In the genomic region with DNA sequence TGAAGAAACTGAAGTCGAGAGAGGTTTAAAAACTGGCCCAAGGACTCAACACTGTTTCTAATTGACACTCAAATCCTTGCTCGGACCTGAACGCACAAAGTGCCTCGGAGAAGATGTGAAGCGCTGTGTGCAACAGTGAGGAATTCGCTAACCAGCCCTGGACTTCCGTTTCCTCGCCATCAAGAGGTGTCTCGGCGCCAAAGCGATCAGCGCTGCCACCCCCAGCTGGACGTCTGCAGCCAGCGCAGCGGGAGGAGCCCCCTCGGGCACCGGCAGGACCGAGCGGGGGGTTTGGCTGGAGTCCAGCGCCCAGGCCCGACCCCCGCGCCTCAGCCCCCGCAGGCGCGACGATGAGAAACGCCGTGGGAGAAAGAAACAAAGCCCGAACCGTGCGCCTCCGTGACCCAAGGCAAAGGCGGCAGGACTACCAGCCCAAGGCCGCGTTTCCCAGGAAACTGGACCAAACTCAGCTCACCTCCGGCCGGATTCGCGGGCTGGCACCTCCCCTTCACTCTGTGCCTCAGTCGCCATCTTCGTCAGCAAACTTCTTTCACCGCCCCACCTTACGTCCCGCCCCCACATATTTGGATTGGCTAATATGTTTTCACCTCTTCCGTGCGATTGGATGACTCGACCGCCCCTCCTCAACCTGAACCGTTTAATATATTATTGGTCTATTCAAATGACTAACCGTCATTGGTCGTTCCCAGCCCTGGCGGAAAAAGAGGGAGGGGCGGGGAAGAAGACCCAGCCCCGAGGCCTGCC, we compare ENCODE assay signal across 8 cellular contexts. TPM values are rescaled to one million over a fixed set of nuclear protein-coding genes. Genes with fewer than 3 reads are reported as not detected.
DNase-seq lines count a peak whose midpoint lies in the region; ATAC-seq and TF ChIP-seq lines count a peak whose summit lies in the region.

A gene with protein sequence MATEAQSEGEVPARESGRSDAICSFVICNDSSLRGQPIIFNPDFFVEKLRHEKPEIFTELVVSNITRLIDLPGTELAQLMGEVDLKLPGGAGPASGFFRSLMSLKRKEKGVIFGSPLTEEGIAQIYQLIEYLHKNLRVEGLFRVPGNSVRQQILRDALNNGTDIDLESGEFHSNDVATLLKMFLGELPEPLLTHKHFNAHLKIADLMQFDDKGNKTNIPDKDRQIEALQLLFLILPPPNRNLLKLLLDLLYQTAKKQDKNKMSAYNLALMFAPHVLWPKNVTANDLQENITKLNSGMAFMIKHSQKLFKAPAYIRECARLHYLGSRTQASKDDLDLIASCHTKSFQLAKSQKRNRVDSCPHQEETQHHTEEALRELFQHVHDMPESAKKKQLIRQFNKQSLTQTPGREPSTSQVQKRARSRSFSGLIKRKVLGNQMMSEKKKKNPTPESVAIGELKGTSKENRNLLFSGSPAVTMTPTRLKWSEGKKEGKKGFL (minus strand): TSS at position 541 of the 765 bp plus-strand sequence. CDS start 10 bp downstream, at position 531.

- H3F3A ChIP-seq in PC-3 (ENCODE audit: low read length, unreplicated experiment), result peaks cover 5% of the 10 kb centered on the region

- H4K20me1 ChIP-seq in PC-3 (ENCODE audit: low read length), result no peaks in the 10 kb centered on the region

- peak within 1 kb of the TSS; percentile 81 for H3K9ac ChIP-seq in PC-3 (ENCODE audit: low read length)

- H3K27me3 ChIP-seq in PC-3 (ENCODE audit: low read length), result no peaks in the 10 kb centered on the region

- BruUV-seq in PC-3 (replicated peaks; lab: Mats Ljungman, UMichigan), result no TSS peak

- ATAC-seq in GM21576 (IDR thresholded peaks at IDR 0.05; ENCODE audit: unreplicated experiment), result peak; percentile 96
- peak; percentile 93 for ATAC-seq in PC-3
- peak; percentile 99 for ATAC-seq in mucosa of descending colon

- H3K9me2 ChIP-seq in PC-3 (replicated peaks; ENCODE audit: low read length), result no peaks in the 10 kb centered on the region

- H3K4me2 ChIP-seq in PC-3 (ENCODE audit: low read length), result peak within 1 kb of the TSS; percentile 98

- peak; percentile 35; the same call in 1 of the 2 replicates for TF ChIP-seq EP300 in Ishikawa (IDR thresholded peaks at IDR 0.05; ENCODE audit: borderline replicate concordance)

- H3K9me3 ChIP-seq in PC-3 (ENCODE audit: low read length) (no peaks in the 10 kb centered on the region), mucosa of descending colon (no peaks in the 10 kb centered on the region)

- H3K4me3 ChIP-seq in PC-3 (ENCODE audit: low read length), result peak within 1 kb of the TSS; percentile 86
- peak within 1 kb of the TSS; percentile 88 for H3K4me3 ChIP-seq in mucosa of descending colon

- TF ChIP-seq RAD21 in Ishikawa (IDR thresholded peaks at IDR 0.05; ENCODE audit: low read depth), result peak; percentile 7; the same call in 1 of the 2 replicates

- H3K27ac ChIP-seq in PC-3 (ENCODE audit: low read length), result peak within 1 kb of the TSS; percentile 92
- peak within 1 kb of the TSS; percentile 86 for H3K27ac ChIP-seq in epithelial cell of prostate

- H3K36me3 ChIP-seq in PC-3 (ENCODE audit: low read depth, low read length) (no peaks in the 10 kb centered on the region), mucosa of descending colon (ENCODE audit: low read depth) (no peaks in the 10 kb centered on the region)

- peak within 1 kb of the TSS; percentile 78 for H2AFZ ChIP-seq in PC-3 (ENCODE audit: low read length)

- DNase-seq in DMS53 (lab: John Stamatoyannopoulos, UW) (peak; percentile 99), PC-3 (peak; percentile 96), activated T-cell treated with anti-CD3 and anti-CD28 coated beads for 48 hours (ENCODE audit: low read depth) (peak; percentile 85), epithelial cell of prostate (ENCODE audit: low read depth, low spot score) (peak; percentile 86), mucosa of descending colon (peak; percentile 91 to 97 (median 94))
- peak; percentile 84 for DNase-seq in stimulated activated CD8-positive, alpha-beta memory T cell treated with anti-CD3 and anti-CD28 coated beads, Interleukin-4, amount 100 ng/mL, for 24 hours (ENCODE audit: low read depth)

- POLR2A ChIA-PET in PC-3 (lab: Charles Lee; ENCODE audit: unreplicated experiment), result no interaction called here

- CTCF ChIA-PET in PC-3 (lab: Charles Lee), result no interaction called here

- peaks cover 15% of the 10 kb centered on the region for H3K79me2 ChIP-seq in PC-3 (ENCODE audit: low read length)

- TF ChIP-seq CTCF in PC-3 (conservative IDR thresholded peaks at IDR 0.05; ENCODE audit: low read depth, low read length) (peak; percentile 30; the same call in 1 of the 2 replicates), mucosa of descending colon (IDR thresholded peaks at IDR 0.05) (no peak)

- intact Hi-C loops in PC-3 (cut with micrococcal nuclease), result loop anchor here (1.0 kb wide), 2 partner anchors 41 to 108 kb away; no protein-coding TSS in a partner anchor
- intact Hi-C loops in mucosa of descending colon (cut with DNase I, micrococcal nuclease), result no loop called here

- H3K4me1 ChIP-seq in PC-3 (ENCODE audit: insufficient read depth, low read length) (no peaks in the 10 kb centered on the region; the same call in 1 of the 2 replicates), mucosa of descending colon (ENCODE audit: low read depth) (peaks cover 6% of the 10 kb centered on the region)

TF ChIP-seq in Ishikawa, 13 proteins besides CTCF, POLR2A, EP300 and RAD21:
- TF ChIP-seq NFIC (IDR thresholded peaks at IDR 0.05), result peak; percentile 92
- peak; percentile 85 for TF ChIP-seq FOXM1 (IDR thresholded peaks at IDR 0.05; ENCODE audit: borderline replicate concordance, low read depth)
- TF ChIP-seq, protein P1, sequence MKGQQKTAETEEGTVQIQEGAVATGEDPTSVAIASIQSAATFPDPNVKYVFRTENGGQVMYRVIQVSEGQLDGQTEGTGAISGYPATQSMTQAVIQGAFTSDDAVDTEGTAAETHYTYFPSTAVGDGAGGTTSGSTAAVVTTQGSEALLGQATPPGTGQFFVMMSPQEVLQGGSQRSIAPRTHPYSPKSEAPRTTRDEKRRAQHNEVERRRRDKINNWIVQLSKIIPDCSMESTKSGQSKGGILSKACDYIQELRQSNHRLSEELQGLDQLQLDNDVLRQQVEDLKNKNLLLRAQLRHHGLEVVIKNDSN (IDR thresholded peaks at IDR 0.05), result no peak
- TF ChIP-seq, protein P2, sequence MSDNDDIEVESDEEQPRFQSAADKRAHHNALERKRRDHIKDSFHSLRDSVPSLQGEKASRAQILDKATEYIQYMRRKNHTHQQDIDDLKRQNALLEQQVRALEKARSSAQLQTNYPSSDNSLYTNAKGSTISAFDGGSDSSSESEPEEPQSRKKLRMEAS (IDR thresholded peaks at IDR 0.05), result peak; percentile 52
- TF ChIP-seq TEAD4 (IDR thresholded peaks at IDR 0.05), result peak; percentile 61
- TF ChIP-seq EGR1 (IDR thresholded peaks at IDR 0.05), result peak; percentile 45
- peak; percentile 90 for TF ChIP-seq ZBTB7A (IDR thresholded peaks at IDR 0.05; ENCODE audit: low read depth)
- TF ChIP-seq YY1 (IDR thresholded peaks at IDR 0.05; ENCODE audit: low read depth), result peak; percentile 90
- TF ChIP-seq TAF1 (IDR thresholded peaks at IDR 0.05; ENCODE audit: low read depth), result peak; percentile 91
- TF ChIP-seq TCF12 (IDR thresholded peaks at IDR 0.05; ENCODE audit: low read depth), result 0 out of 2 replicates have a peak, but pooled peaks have one; percentile 70
- no peak; the same call in 1 of the 2 replicates for TF ChIP-seq CEBPB (IDR thresholded peaks at IDR 0.05)
- TF ChIP-seq, protein P3, sequence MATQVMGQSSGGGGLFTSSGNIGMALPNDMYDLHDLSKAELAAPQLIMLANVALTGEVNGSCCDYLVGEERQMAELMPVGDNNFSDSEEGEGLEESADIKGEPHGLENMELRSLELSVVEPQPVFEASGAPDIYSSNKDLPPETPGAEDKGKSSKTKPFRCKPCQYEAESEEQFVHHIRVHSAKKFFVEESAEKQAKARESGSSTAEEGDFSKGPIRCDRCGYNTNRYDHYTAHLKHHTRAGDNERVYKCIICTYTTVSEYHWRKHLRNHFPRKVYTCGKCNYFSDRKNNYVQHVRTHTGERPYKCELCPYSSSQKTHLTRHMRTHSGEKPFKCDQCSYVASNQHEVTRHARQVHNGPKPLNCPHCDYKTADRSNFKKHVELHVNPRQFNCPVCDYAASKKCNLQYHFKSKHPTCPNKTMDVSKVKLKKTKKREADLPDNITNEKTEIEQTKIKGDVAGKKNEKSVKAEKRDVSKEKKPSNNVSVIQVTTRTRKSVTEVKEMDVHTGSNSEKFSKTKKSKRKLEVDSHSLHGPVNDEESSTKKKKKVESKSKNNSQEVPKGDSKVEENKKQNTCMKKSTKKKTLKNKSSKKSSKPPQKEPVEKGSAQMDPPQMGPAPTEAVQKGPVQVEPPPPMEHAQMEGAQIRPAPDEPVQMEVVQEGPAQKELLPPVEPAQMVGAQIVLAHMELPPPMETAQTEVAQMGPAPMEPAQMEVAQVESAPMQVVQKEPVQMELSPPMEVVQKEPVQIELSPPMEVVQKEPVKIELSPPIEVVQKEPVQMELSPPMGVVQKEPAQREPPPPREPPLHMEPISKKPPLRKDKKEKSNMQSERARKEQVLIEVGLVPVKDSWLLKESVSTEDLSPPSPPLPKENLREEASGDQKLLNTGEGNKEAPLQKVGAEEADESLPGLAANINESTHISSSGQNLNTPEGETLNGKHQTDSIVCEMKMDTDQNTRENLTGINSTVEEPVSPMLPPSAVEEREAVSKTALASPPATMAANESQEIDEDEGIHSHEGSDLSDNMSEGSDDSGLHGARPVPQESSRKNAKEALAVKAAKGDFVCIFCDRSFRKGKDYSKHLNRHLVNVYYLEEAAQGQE (IDR thresholded peaks at IDR 0.05; ENCODE audit: low read depth), result peak; percentile 24; the same call in 1 of the 2 replicates
- TF ChIP-seq CREB1 (IDR thresholded peaks at IDR 0.05; ENCODE audit: low read depth), result peak; percentile 59; the same call in 1 of the 2 replicates
TF ChIP-seq in Ishikawa: peak in this region for 11.

RNA-seq across cellular contexts. Expression of the gene that starts here (rescaled TPM):
- total RNA-seq in PC-3 (2014; rRNA removed), result 8.5 and 9.8 TPM in 2 replicates
- total RNA-seq in mucosa of descending colon, result 10 to 100 TPM in 1 of 3 donors, 1 to 10 TPM in 2; 5.9 to 10.7 (median 8.8) TPM

Comparison
In these comparisons a context has a peak if more than half of its experiments do, and no peak if none do; other contexts are left out.
1. Peak in every context shown above with its lines: DNase-seq, ATAC-seq, H3K4me3 ChIP-seq and H3K27ac ChIP-seq.